8 cellular contexts compared by ENCODE assay signal in the genomic region with DNA sequence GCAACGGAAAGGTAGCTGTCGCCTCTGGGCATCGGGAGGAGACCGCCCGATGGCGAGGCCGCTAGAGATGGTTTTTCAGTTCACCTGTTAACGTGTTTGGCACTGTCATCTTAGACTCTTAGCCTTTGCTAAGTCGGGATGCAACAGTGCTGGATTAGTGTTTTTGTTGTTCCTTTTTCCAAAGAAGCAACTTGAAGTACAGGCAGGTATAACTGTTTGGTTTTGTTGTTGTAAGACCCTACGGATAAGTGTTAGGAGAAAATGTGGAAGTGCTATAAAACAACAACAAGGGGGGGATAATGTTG. TPM values are rescaled to one million over a fixed set of nuclear protein-coding genes. Genes with fewer than 3 reads are reported as not detected.
DNase-seq lines count a peak whose midpoint lies in the region; ATAC-seq, FAIRE-seq and TF ChIP-seq lines count a peak whose summit lies in the region.

No MANE protein-coding gene starts in this region.

- H3K27ac ChIP-seq in VCaP: peak overlapping the region; percentile 90

- FAIRE-seq in frontal cortex (lab: Jason Lieb, UNC): no peak

- no peaks in the 10 kb centered on the region for H3K9me3 ChIP-seq in BE2C

- no peaks in the 10 kb centered on the region for H3K36me3 ChIP-seq in BE2C

- TF ChIP-seq CTCF in BE2C (IDR thresholded peaks at IDR 0.05; ENCODE audit: low read depth, low read length) (no peak), VCaP (conservative IDR thresholded peaks at IDR 0.05) (no peak)

- no peak for DNase-seq in BE2C
- DNase-seq in frontal cortex (ENCODE audit: low spot score in 2 of 2): peak; percentile 14 to 17
- DNase-seq in sciatic nerve (ENCODE audit: low spot score): no peak
- no peak for DNase-seq in NCI-H774 (lab: John Stamatoyannopoulos, UW)
- no peak for DNase-seq in retina

- H3K4me1 ChIP-seq in BE2C: no peaks in the 10 kb centered on the region

- ATAC-seq in GM18873 (IDR thresholded peaks at IDR 0.05; ENCODE audit: low FRiP score, unreplicated experiment) (peak; percentile 10), HG03095 (IDR thresholded peaks at IDR 0.05; ENCODE audit: unreplicated experiment) (peak; percentile 19), sciatic nerve (peak; percentile 6)

- peak overlapping the region; percentile 69 for H3K4me3 ChIP-seq in BE2C (ENCODE audit: low read depth, low read length)

- H3K27me3 ChIP-seq in BE2C: no peaks in the 10 kb centered on the region

- intact Hi-C loops in sciatic nerve (cut with DNase I): no loop called here

RNA-seq across cellular contexts. Expression of a gene that starts 0.7 kb away (rescaled TPM):
- 4.9 TPM for polyA plus RNA-seq in BE2C (2012; ENCODE audit: insufficient read depth, insufficient read length, low read depth)
- total RNA-seq in frontal cortex (16.7 TPM), sciatic nerve (11.7 TPM)

Comparison
In these comparisons a context has a peak if more than half of its experiments do, and no peak if none do; other contexts are left out.
1. DNase-seq: peak in frontal cortex (2 of 2); none in BE2C (single experiment), sciatic nerve (single experiment), NCI-H774 (single experiment) and retina (single experiment).
2. Peak in every context shown above with its lines, with median percentiles within 50 percentile points of each other: ATAC-seq.